ENCODE assay signal across 1 cellular context in the genomic region with DNA sequence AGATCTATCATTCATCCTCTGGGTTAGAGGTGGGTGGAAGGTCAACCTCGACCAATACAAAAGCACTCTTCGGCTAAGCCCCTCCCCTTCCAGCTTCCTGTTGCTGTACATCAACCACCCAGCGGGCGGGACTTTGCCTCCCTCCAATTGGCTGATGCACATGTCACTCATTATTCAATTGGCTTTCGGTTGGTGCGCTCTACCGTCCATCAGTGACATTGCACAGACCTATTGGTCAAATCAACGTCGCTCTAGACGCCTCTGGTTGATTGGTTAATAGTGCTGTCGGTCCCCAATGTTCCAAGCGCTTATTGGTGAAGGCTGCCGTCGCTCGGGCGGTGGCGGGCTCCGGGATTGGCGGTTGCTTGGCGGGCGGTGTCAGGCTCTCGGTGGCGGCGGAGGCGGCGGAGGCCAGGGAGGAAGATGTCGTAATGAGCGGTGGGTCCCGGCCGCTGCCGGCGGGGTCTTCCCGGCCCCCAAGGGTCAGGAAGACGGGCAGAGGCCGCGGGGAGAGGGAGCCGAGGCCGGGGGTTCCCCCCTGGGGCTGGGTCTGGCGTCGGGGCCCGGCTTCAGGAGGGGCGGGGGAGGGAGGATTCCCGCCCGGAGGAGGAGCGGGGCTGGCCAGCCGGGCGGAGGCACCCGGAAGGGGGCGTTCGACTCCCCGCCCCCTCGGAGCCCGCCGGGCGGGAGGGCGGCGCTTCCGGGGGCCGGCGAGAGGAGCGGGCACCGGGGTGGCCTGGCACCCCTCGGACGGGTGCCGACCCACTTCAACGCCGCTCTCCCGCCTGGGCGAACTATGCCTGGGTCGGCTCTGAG.
TF ChIP-seq lines count a peak whose summit lies in the region.

A gene (plus strand): TSS at position 381 of the 816 bp plus-strand sequence. CDS start 51 bp downstream, at position 432.

TF ChIP-seq in K562, 482 proteins besides CTCF, POLR2A, EP300 and RAD21 (continued from another document):
- TF ChIP-seq TARDBP (IDR thresholded peaks at IDR 0.05) = peak; percentile 26; the same call in 1 of the 2 replicates
- no peak for TF ChIP-seq HNRNPK (IDR thresholded peaks at IDR 0.05; ENCODE audit: low read depth, low read length, poor library complexity, severe bottlenecking)
- no peak for TF ChIP-seq IFI16 (CRISPR knock-in tag; IDR thresholded peaks at IDR 0.05)
- TF ChIP-seq, protein P1, sequence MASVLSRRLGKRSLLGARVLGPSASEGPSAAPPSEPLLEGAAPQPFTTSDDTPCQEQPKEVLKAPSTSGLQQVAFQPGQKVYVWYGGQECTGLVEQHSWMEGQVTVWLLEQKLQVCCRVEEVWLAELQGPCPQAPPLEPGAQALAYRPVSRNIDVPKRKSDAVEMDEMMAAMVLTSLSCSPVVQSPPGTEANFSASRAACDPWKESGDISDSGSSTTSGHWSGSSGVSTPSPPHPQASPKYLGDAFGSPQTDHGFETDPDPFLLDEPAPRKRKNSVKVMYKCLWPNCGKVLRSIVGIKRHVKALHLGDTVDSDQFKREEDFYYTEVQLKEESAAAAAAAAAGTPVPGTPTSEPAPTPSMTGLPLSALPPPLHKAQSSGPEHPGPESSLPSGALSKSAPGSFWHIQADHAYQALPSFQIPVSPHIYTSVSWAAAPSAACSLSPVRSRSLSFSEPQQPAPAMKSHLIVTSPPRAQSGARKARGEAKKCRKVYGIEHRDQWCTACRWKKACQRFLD (CRISPR knock-in tag; IDR thresholded peaks at IDR 0.05) = no peak; the same call in 1 of the 2 replicates
- TF ChIP-seq ZBED1 (IDR thresholded peaks at IDR 0.05) = no peak
- TF ChIP-seq, protein P2, sequence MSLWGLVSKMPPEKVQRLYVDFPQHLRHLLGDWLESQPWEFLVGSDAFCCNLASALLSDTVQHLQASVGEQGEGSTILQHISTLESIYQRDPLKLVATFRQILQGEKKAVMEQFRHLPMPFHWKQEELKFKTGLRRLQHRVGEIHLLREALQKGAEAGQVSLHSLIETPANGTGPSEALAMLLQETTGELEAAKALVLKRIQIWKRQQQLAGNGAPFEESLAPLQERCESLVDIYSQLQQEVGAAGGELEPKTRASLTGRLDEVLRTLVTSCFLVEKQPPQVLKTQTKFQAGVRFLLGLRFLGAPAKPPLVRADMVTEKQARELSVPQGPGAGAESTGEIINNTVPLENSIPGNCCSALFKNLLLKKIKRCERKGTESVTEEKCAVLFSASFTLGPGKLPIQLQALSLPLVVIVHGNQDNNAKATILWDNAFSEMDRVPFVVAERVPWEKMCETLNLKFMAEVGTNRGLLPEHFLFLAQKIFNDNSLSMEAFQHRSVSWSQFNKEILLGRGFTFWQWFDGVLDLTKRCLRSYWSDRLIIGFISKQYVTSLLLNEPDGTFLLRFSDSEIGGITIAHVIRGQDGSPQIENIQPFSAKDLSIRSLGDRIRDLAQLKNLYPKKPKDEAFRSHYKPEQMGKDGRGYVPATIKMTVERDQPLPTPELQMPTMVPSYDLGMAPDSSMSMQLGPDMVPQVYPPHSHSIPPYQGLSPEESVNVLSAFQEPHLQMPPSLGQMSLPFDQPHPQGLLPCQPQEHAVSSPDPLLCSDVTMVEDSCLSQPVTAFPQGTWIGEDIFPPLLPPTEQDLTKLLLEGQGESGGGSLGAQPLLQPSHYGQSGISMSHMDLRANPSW (CRISPR knock-in tag; IDR thresholded peaks at IDR 0.05) = no peak
- TF ChIP-seq ZBTB17 (CRISPR knock-in tag; IDR thresholded peaks at IDR 0.05) = no peak
- no peak for TF ChIP-seq NFIC (IDR thresholded peaks at IDR 0.05)
- TF ChIP-seq, protein P3, sequence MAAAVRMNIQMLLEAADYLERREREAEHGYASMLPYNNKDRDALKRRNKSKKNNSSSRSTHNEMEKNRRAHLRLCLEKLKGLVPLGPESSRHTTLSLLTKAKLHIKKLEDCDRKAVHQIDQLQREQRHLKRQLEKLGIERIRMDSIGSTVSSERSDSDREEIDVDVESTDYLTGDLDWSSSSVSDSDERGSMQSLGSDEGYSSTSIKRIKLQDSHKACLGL (CRISPR knock-in tag; IDR thresholded peaks at IDR 0.05; ENCODE audit: borderline replicate concordance, poor library complexity, severe bottlenecking) = no peak
- TF ChIP-seq, protein P4, sequence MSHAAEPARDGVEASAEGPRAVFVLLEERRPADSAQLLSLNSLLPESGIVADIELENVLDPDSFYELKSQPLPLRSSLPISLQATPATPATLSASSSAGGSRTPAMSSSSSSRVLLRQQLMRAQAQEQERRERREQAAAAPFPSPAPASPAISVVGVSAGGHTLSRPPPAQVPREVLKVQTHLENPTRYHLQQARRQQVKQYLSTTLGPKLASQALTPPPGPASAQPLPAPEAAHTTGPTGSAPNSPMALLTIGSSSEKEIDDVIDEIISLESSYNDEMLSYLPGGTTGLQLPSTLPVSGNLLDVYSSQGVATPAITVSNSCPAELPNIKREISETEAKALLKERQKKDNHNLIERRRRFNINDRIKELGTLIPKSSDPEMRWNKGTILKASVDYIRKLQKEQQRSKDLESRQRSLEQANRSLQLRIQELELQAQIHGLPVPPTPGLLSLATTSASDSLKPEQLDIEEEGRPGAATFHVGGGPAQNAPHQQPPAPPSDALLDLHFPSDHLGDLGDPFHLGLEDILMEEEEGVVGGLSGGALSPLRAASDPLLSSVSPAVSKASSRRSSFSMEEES (CRISPR knock-in tag; IDR thresholded peaks at IDR 0.05) = no peak
- TF ChIP-seq PHB (CRISPR knock-in tag; IDR thresholded peaks at IDR 0.05) = no peak
- no peak for TF ChIP-seq BRCA1 (IDR thresholded peaks at IDR 0.05)
- no peak for TF ChIP-seq BRCA1 (CRISPR knock-in tag; IDR thresholded peaks at IDR 0.05)
- no peak for TF ChIP-seq CHCHD3 (CRISPR knock-in tag; IDR thresholded peaks at IDR 0.05)
- TF ChIP-seq, protein P5, sequence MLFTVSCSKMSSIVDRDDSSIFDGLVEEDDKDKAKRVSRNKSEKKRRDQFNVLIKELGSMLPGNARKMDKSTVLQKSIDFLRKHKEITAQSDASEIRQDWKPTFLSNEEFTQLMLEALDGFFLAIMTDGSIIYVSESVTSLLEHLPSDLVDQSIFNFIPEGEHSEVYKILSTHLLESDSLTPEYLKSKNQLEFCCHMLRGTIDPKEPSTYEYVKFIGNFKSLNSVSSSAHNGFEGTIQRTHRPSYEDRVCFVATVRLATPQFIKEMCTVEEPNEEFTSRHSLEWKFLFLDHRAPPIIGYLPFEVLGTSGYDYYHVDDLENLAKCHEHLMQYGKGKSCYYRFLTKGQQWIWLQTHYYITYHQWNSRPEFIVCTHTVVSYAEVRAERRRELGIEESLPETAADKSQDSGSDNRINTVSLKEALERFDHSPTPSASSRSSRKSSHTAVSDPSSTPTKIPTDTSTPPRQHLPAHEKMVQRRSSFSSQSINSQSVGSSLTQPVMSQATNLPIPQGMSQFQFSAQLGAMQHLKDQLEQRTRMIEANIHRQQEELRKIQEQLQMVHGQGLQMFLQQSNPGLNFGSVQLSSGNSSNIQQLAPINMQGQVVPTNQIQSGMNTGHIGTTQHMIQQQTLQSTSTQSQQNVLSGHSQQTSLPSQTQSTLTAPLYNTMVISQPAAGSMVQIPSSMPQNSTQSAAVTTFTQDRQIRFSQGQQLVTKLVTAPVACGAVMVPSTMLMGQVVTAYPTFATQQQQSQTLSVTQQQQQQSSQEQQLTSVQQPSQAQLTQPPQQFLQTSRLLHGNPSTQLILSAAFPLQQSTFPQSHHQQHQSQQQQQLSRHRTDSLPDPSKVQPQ (CRISPR knock-in tag; IDR thresholded peaks at IDR 0.05; ENCODE audit: borderline replicate concordance) = no peak
- no peak for TF ChIP-seq ZFP30 (CRISPR knock-in tag; IDR thresholded peaks at IDR 0.05; ENCODE audit: borderline replicate concordance)
- TF ChIP-seq DIDO1 (tag; IDR thresholded peaks at IDR 0.05; ENCODE audit: low read depth) = peak; percentile 81
- no peak for TF ChIP-seq HMG20B (CRISPR knock-in tag; IDR thresholded peaks at IDR 0.05)
- peak; percentile 71 for TF ChIP-seq MEIS2 (IDR thresholded peaks at IDR 0.05; ENCODE audit: partially characterized antibody)
- peak in 1 of 2 experiments; percentile 5; a peak in 1 of 4 replicates for TF ChIP-seq SIX5 (IDR thresholded peaks at IDR 0.05; ENCODE audit: borderline replicate concordance in 1 of 2, insufficient read depth in 1 of 2, low read depth in 1 of 2, low read length in 2 of 2)
- no peak for TF ChIP-seq SMAD3 (CRISPR knock-in tag; conservative IDR thresholded peaks at IDR 0.05)
